In genomic region chr20:62346398-62347150, GRCh38 we compare ENCODE assay signal across 1 cellular context.
TF ChIP-seq lines count a peak whose summit lies in the region.

No MANE protein-coding gene starts in this region.

TF ChIP-seq in K562, 482 proteins besides CTCF, POLR2A, EP300 and RAD21 (continued from another document):
- TF ChIP-seq POLR2AphosphoS5 (IDR thresholded peaks at IDR 0.05; ENCODE audit: control insufficient read depth, insufficient read depth, low read depth, low read length), result no peak
- no peak for TF ChIP-seq SP2 (IDR thresholded peaks at IDR 0.05; ENCODE audit: extremely low read depth, low read depth, low read length, poor library complexity, severe bottlenecking)
- TF ChIP-seq MXI1 (IDR thresholded peaks at IDR 0.05; ENCODE audit: low read depth, low read length), result no peak
- TF ChIP-seq ZBTB5 (IDR thresholded peaks at IDR 0.05), result no peak
- TF ChIP-seq, protein P1, sequence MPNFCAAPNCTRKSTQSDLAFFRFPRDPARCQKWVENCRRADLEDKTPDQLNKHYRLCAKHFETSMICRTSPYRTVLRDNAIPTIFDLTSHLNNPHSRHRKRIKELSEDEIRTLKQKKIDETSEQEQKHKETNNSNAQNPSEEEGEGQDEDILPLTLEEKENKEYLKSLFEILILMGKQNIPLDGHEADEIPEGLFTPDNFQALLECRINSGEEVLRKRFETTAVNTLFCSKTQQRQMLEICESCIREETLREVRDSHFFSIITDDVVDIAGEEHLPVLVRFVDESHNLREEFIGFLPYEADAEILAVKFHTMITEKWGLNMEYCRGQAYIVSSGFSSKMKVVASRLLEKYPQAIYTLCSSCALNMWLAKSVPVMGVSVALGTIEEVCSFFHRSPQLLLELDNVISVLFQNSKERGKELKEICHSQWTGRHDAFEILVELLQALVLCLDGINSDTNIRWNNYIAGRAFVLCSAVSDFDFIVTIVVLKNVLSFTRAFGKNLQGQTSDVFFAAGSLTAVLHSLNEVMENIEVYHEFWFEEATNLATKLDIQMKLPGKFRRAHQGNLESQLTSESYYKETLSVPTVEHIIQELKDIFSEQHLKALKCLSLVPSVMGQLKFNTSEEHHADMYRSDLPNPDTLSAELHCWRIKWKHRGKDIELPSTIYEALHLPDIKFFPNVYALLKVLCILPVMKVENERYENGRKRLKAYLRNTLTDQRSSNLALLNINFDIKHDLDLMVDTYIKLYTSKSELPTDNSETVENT (CRISPR knock-in tag; IDR thresholded peaks at IDR 0.05), result no peak
